ENCODE assay signal across 18 cellular contexts in genomic region chr7:130353196-130353595, GRCh38. TPM values are rescaled to one million over a fixed set of nuclear protein-coding genes. Genes with fewer than 3 reads are reported as not detected.
A peak's percentile ranks its signal among the peaks of the same experiment; 100 is the strongest.
DNase-seq lines count a peak whose midpoint lies in the region; ATAC-seq and TF ChIP-seq lines count a peak whose summit lies in the region.
"Had no signal": no experiment of that assay in that cellular context is flagged by ENCODE, and none has a peak within 500 bp of the region (broad histone marks: within the 10 kb centered on the region; RNA-seq: fewer than 3 reads in every experiment).

No MANE protein-coding gene starts in this region.

- H3K36me3 Mint-ChIP-seq in Calu3 (ENCODE audit: insufficient read depth, unreplicated experiment) (peaks cover 6% of the 10 kb centered on the region), neural crest cell (ENCODE audit: low read depth) (no peaks in the 10 kb centered on the region)

- CTCF ChIA-PET in Calu3 (lab: Charles Lee): no interaction called here

- no peak overlapping the region for H3K4me3 ChIP-seq in coronary artery
- H3K4me3 ChIP-seq: skin epidermis had no signal

- H3K4me3 Mint-ChIP-seq in Calu3 (ENCODE audit: low read depth, unreplicated experiment) (no peak overlapping the region), neural crest cell (peak overlapping the region; percentile 48)
- H3K4me3 Mint-ChIP-seq: activated T-cell treated with anti-CD3 and anti-CD28 coated beads, Interleukin-2, amount 50 U/mL, for 24 hours; CD4-positive, alpha-beta T cell had no signal

- H3K27me3 Mint-ChIP-seq in Calu3 (ENCODE audit: unreplicated experiment) (peaks cover 22% of the 10 kb centered on the region), neural crest cell (ENCODE audit: low read depth) (no peaks in the 10 kb centered on the region)
- H3K27me3 Mint-ChIP-seq: CD4-positive, alpha-beta T cell had no signal

- intact Hi-C loops in Calu3 (cut with micrococcal nuclease; ENCODE audit: unreplicated experiment): no loop called here

- no TSS peak for BruUV-seq in Calu3 (replicated peaks; lab: Mats Ljungman, UMichigan)

- no peaks in the 10 kb centered on the region for H3K9me3 Mint-ChIP-seq in Calu3 (ENCODE audit: low read depth, unreplicated experiment)
- H3K9me3 Mint-ChIP-seq in neural crest cell: no peaks in the 10 kb centered on the region
- H3K9me3 Mint-ChIP-seq: activated T-cell treated with anti-CD3 and anti-CD28 coated beads, Interleukin-2, amount 50 U/mL, for 24 hours; CD4-positive, alpha-beta T cell had no signal

- H3K4me1 Mint-ChIP-seq in Calu3 (ENCODE audit: low read depth, unreplicated experiment) (peaks cover 51% of the 10 kb centered on the region), neural crest cell (peaks cover 74% of the 10 kb centered on the region)

- no peak for TF ChIP-seq CTCF in Calu3 (IDR thresholded peaks at IDR 0.05; ENCODE audit: unreplicated experiment)
- TF ChIP-seq CTCF in coronary artery (IDR thresholded peaks at IDR 0.05): no peak
- TF ChIP-seq CTCF in neural crest cell (conservative IDR thresholded peaks at IDR 0.05): no peak

- peak overlapping the region; percentile 5 for H3K27ac Mint-ChIP-seq in Calu3 (ENCODE audit: unreplicated experiment)
- peak overlapping the region; percentile 44 for H3K27ac Mint-ChIP-seq in neural crest cell (ENCODE audit: unreplicated experiment)
- H3K27ac Mint-ChIP-seq: activated T-cell treated with anti-CD3 and anti-CD28 coated beads, Interleukin-2, amount 50 U/mL, for 24 hours; CD4-positive, alpha-beta T cell had no signal

- DNase-seq in Calu3 (no peak), M059J (ENCODE audit: low read depth) (peak; percentile 43), coronary artery (ENCODE audit: low spot score) (peak; percentile 62), neural crest cell (ENCODE audit: low read depth, low spot score) (no peak), occipital lobe (lab: John Stamatoyannopoulos, UW) (no peak), hippocampal formation (lab: John Stamatoyannopoulos, UW) (no peak)
- DNase-seq: activated CD4-positive, alpha-beta T cell treated with anti-CD3 and anti-CD28 coated beads for 48 hours; activated T-cell treated with anti-CD3 and anti-CD28 coated beads, Interleukin-2, amount 50 U/mL, for 24 hours; CD4-positive, alpha-beta T cell; GF-D8; MV-4-11; NCI-H526; RPMI8226 had no signal

- ATAC-seq in esophagus mucosa (no peak), GM21529 (IDR thresholded peaks at IDR 0.05; ENCODE audit: unreplicated experiment) (no peak)

- peak overlapping the region in 1 of 2 donors; percentile 62 for H3K27ac ChIP-seq in coronary artery

RNA-seq across cellular contexts. Expression of gene CPA5, which starts 8.6 kb away (rescaled TPM):
- not detected in 2 replicates for total RNA-seq in Calu3 (2022)
- not detected in 2 replicates for total RNA-seq in M059J (2014; rRNA removed; shearing (Covaris generic))
- not detected in 2 replicates for total RNA-seq in neural crest cell
- not detected for total RNA-seq in occipital lobe
- not detected for total RNA-seq in esophagus mucosa
- total RNA-seq: CD4-positive, alpha-beta T cell; dermis blood vessel endothelial cell; HT-29 had no signal

RNA-seq across cellular contexts. Expression of gene CPA1, which starts 27.1 kb away (rescaled TPM):
- not detected in 2 replicates for total RNA-seq in Calu3 (2022)
- total RNA-seq in M059J (2014; rRNA removed; shearing (Covaris generic)): not detected in 2 replicates
- total RNA-seq in neural crest cell: not detected in 2 replicates
- total RNA-seq in occipital lobe: not detected
- not detected for total RNA-seq in esophagus mucosa
- total RNA-seq: CD4-positive, alpha-beta T cell; dermis blood vessel endothelial cell; HT-29 had no signal

Comparison
In these comparisons a context has a peak if more than half of its experiments do, and no peak if none do; other contexts are left out.
1. DNase-seq: peak in M059J (single experiment) and coronary artery (single experiment); none in Calu3 (single experiment), neural crest cell (single experiment), occipital lobe (single experiment) and hippocampal formation (0 of 2).